8 cellular contexts compared by ENCODE assay signal in the genomic region with DNA sequence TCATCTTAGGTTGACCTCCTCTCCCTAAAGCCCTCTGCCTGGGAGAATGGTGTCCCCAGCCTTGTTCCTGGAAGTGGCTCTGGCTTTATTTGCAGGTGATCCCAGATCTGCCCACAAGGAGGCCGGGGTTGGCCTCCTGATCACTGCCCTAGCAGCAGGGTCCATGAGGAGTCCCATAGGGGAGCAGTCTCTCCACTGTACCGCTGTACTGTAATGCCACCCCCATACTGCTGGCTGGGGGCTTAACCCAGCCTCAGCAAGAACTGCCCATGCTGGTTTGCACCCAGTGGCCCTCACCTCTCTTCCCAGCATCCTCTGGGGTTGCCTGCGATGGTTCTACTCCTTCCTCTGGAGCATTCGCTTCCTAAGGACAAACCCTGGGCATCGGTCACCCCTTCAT. TPM values are rescaled to one million over a fixed set of nuclear protein-coding genes. Genes with fewer than 3 reads are reported as not detected.
DNase-seq lines count a peak whose midpoint lies in the region; FAIRE-seq and TF ChIP-seq lines count a peak whose summit lies in the region.

No MANE protein-coding gene starts in this region.

- no peak overlapping the region for H3K4me3 ChIP-seq in brain microvascular endothelial cell (ENCODE audit: low read depth, low read length)
- no peak overlapping the region for H3K4me3 ChIP-seq in small intestine (ENCODE audit: low read depth in 1 of 2, low read length in 2 of 2)

- TF ChIP-seq CTCF in brain microvascular endothelial cell (IDR thresholded peaks at IDR 0.05; ENCODE audit: low read depth, low read length, missing control alignments), result peak; percentile 54
- TF ChIP-seq CTCF in GM10248 (IDR thresholded peaks at IDR 0.05; ENCODE audit: control extremely low read depth, extremely low read depth, low read depth, missing control alignments), result no peak

- H3K36me3 ChIP-seq in brain microvascular endothelial cell (replicated peaks) (peaks cover 2% of the 10 kb centered on the region), small intestine (ENCODE audit: control insufficient read depth in 2 of 2, insufficient read depth in 2 of 2, low read length in 2 of 2) (no peaks in the 10 kb centered on the region)

- POLR2A ChIA-PET in GM10248 (lab: Yijun Ruan, JAX), result no interaction called here

- WGBS in small intestine, 3 donors, result 91 to 94% (median 93%) methylated on average over 5 of the region's 5 CpGs

- FAIRE-seq in small intestine (lab: Jason Lieb, UNC), result no peak

- in situ Hi-C loops in brain microvascular endothelial cell (cut with HindIII; ENCODE audit: low pct_ligation_motif_present, low sequenced_read_pairs), result no loop called here

- H3K27me3 ChIP-seq in brain microvascular endothelial cell (replicated peaks) (no peaks in the 10 kb centered on the region), small intestine (ENCODE audit: control insufficient read depth in 2 of 2, insufficient read depth in 2 of 2, low read length in 2 of 2) (no peaks in the 10 kb centered on the region)

- H3K4me1 ChIP-seq in small intestine (ENCODE audit: control insufficient read depth in 2 of 2, insufficient read depth in 1 of 2, low read depth in 1 of 2, low read length in 1 of 2), result peaks cover 5 to 8% of the 10 kb centered on the region in 2 donors

- H3K9me3 ChIP-seq in small intestine (ENCODE audit: control insufficient read depth, low read depth), result no peaks in the 10 kb centered on the region

- DNase-seq in EH (ENCODE audit: low read depth), result peak; percentile 19
- DNase-seq in HuH-7 (ENCODE audit: low spot score), result peak; percentile 61
- no peak for DNase-seq in brain microvascular endothelial cell
- DNase-seq in mesenteric fat pad (ENCODE audit: low spot score), result peak; percentile 59
- DNase-seq in GM10248 (ENCODE audit: extremely low spot score), result no peak
- DNase-seq in small intestine, result no peak
- no peak for DNase-seq in retina
- no peak for DNase-seq in NCI-H446 (lab: John Stamatoyannopoulos, UW)

- CTCF ChIA-PET in GM10248 (lab: Yijun Ruan, JAX), result interaction anchor here (1.4 kb wide), 1 partner anchor 34 kb away, joined by 3 read pairs; no protein-coding TSS in a partner anchor

- H3K27ac ChIP-seq in brain microvascular endothelial cell, result no peak overlapping the region
- H3K27ac ChIP-seq in small intestine (ENCODE audit: low read depth in 1 of 2, low read length in 1 of 2), result no peak overlapping the region

RNA-seq across cellular contexts. Expression of gene PSME3IP1, which starts 39.1 kb away (rescaled TPM):
- 61.1 TPM for total RNA-seq in mesenteric fat pad
- 10 to 100 TPM; 60.8 to 79.8 (median 61.3) TPM for polyA plus RNA-seq in small intestine

RNA-seq across cellular contexts. Expression of gene RSPRY1, which starts 39.4 kb away (rescaled TPM):
- 26.0 TPM for total RNA-seq in mesenteric fat pad
- 10 to 100 TPM; 12.4 to 17.4 (median 17.0) TPM for polyA plus RNA-seq in small intestine

RNA-seq across cellular contexts. Expression of gene CPNE2, which starts 54.4 kb away (rescaled TPM):
- total RNA-seq in mesenteric fat pad, result 60.1 TPM
- polyA plus RNA-seq in small intestine, result 10 to 100 TPM in 1 of 3 donors, 1 to 10 TPM in 2; 3.1 to 22.9 (median 6.2) TPM

Comparison
In these comparisons a context has a peak if more than half of its experiments do, and no peak if none do; other contexts are left out.
1. DNase-seq: peak in EH (single experiment), HuH-7 (single experiment) and mesenteric fat pad (single experiment); none in brain microvascular endothelial cell (single experiment), GM10248 (single experiment), small intestine (single experiment), retina (single experiment) and NCI-H446 (0 of 2).